Comparison of ENCODE assay signal across 18 cellular contexts in genomic region chr1:165863346-165863745, GRCh38. TPM values are rescaled to one million over a fixed set of nuclear protein-coding genes. Genes with fewer than 3 reads are reported as not detected.
DNase-seq lines count a peak whose midpoint lies in the region; ATAC-seq and TF ChIP-seq lines count a peak whose summit lies in the region.
"Had no signal": no experiment of that assay in that cellular context is flagged by ENCODE, and none has a peak within 500 bp of the region (broad histone marks: within the 10 kb centered on the region; RNA-seq: fewer than 3 reads in every experiment).

No MANE protein-coding gene starts in this region.

- no peak overlapping the region for H2BK12ac ChIP-seq in mesenchymal stem cell (ENCODE audit: low read length in 2 of 2)

- POLR2A ChIA-PET in A673 (lab: Charles Lee; ENCODE audit: low non-redundant PET): interaction anchor here (0.6 kb wide), 1 partner anchor 10 kb away, joined by 3 read pairs; no protein-coding TSS in a partner anchor

- H3K4me2 ChIP-seq in mesenchymal stem cell (ENCODE audit: low read length, poor library complexity, severe bottlenecking): no peak overlapping the region

- no peak for DNase-seq in A673 (ENCODE audit: low spot score)
- no peak for DNase-seq in HL-60 (ENCODE audit: low read depth in 1 of 2, low spot score in 1 of 2)
- peak; percentile 36 for DNase-seq in adipocyte (ENCODE audit: low read depth)
- no peak for DNase-seq in mesenchymal stem cell
- DNase-seq in SW 1271 (lab: John Stamatoyannopoulos, UW): no peak
- DNase-seq in D341Med (ENCODE audit: low spot score): no peak
- DNase-seq: H7, KG1, NCI-H1105 treated with DMSO at 0.1 percent for 48 hours, NCI-H1694, NCI-H2081, NCI-H2171 treated with DMSO at 0.1 percent for 48 hours, NCI-H524 treated with DMSO at 0.1 percent for 48 hours, NCI-H82 had no signal

- intact Hi-C loops in A673 (cut with micrococcal nuclease; ENCODE audit: unreplicated experiment): loop anchor here (10.0 kb wide), 1 partner anchor 59 kb away; no protein-coding TSS in a partner anchor

- no peaks in the 10 kb centered on the region for H3K27me3 ChIP-seq in A673 (replicated peaks; ENCODE audit: insufficient read depth, low read depth, low read length, poor library complexity)
- H3K27me3 ChIP-seq in HL-60 (ENCODE audit: insufficient read depth, poor library complexity, severe bottlenecking): no peaks in the 10 kb centered on the region
- no peaks in the 10 kb centered on the region for H3K27me3 ChIP-seq in adipocyte (replicated peaks; ENCODE audit: control insufficient read depth, insufficient read depth, low read length)
- H3K27me3 ChIP-seq in mesenchymal stem cell (ENCODE audit: control insufficient read depth in 1 of 2, insufficient read depth in 1 of 2, low read length in 2 of 2): no peaks in the 10 kb centered on the region
- H3K27me3 ChIP-seq: SJSA1 had no signal

- ATAC-seq in GM21717 (IDR thresholded peaks at IDR 0.05; ENCODE audit: unreplicated experiment) (no peak), GM19023 (IDR thresholded peaks at IDR 0.05; ENCODE audit: unreplicated experiment) (no peak)
- ATAC-seq: Right ventricle myocardium inferior had no signal

- H4K91ac ChIP-seq in mesenchymal stem cell (ENCODE audit: low read length): no peak overlapping the region

- peak overlapping the region; percentile 76 for H2AK5ac ChIP-seq in mesenchymal stem cell (ENCODE audit: low read length, severe bottlenecking)

- H3K18ac ChIP-seq in mesenchymal stem cell (ENCODE audit: low read depth in 1 of 2, low read length in 2 of 2): no peak overlapping the region

- H2BK15ac ChIP-seq in mesenchymal stem cell (ENCODE audit: low read depth, poor library complexity, severe bottlenecking): no peak overlapping the region

- WGBS in mesenchymal stem cell: 96% methylated on average over 2 of the region's 2 CpGs

- no peak overlapping the region for H3K14ac ChIP-seq in mesenchymal stem cell (ENCODE audit: low read length in 2 of 2)

- no peak overlapping the region for H3K23ac ChIP-seq in mesenchymal stem cell (ENCODE audit: low read length in 2 of 2)

- H3K9me3 ChIP-seq in A673 (ENCODE audit: low read depth, low read length, poor library complexity, severe bottlenecking) (no peaks in the 10 kb centered on the region), adipocyte (ENCODE audit: control insufficient read depth, low read length) (no peaks in the 10 kb centered on the region), mesenchymal stem cell (ENCODE audit: control insufficient read depth, low read length) (no peaks in the 10 kb centered on the region)
- H3K9me3 ChIP-seq: SJSA1 had no signal

- TF ChIP-seq CTCF in A673 (conservative IDR thresholded peaks at IDR 0.05; ENCODE audit: low read depth, low read length) (no peak), HL-60 (IDR thresholded peaks at IDR 0.05; ENCODE audit: insufficient read depth, low read length) (no peak)

- no peak overlapping the region for H2BK120ac ChIP-seq in mesenchymal stem cell (ENCODE audit: low read depth, low read length)

- H3K4me3 ChIP-seq in A673 (ENCODE audit: low read depth, low read length, poor library complexity, severe bottlenecking) (no peak overlapping the region), HL-60 (replicated peaks; ENCODE audit: insufficient read depth, low read length) (no peak overlapping the region), adipocyte (ENCODE audit: low read length) (no peak overlapping the region), mesenchymal stem cell (ENCODE audit: insufficient read depth in 1 of 2, low read depth in 1 of 2, low read length in 2 of 2) (no peak overlapping the region)
- H3K4me3 ChIP-seq: SJSA1 had no signal

- H3K36me3 ChIP-seq in A673 (ENCODE audit: insufficient read depth, low read length, poor library complexity, severe bottlenecking): no peaks in the 10 kb centered on the region
- no peaks in the 10 kb centered on the region for H3K36me3 ChIP-seq in adipocyte (ENCODE audit: control insufficient read depth, insufficient read depth, low read length, severe bottlenecking)
- peaks cover 0 to 3% of the 10 kb centered on the region in 2 experiments for H3K36me3 ChIP-seq in mesenchymal stem cell (ENCODE audit: control insufficient read depth in 1 of 2, insufficient read depth in 2 of 2, low read depth in 1 of 2, low read length in 2 of 2)
- H3K36me3 ChIP-seq: SJSA1 had no signal

- peak overlapping the region; percentile 4 for H3K27ac ChIP-seq in A673 (ENCODE audit: low read depth, low read length, poor library complexity, severe bottlenecking)
- H3K27ac ChIP-seq in HL-60 (replicated peaks): peak overlapping the region; percentile 4; the same call in 1 of the 2 replicates
- no peak overlapping the region for H3K27ac ChIP-seq in mesenchymal stem cell (ENCODE audit: low read length, poor library complexity, severe bottlenecking)
- H3K27ac ChIP-seq: SJSA1 had no signal

- BruUV-seq in A673 (replicated peaks; lab: Mats Ljungman, UMichigan): no TSS peak

- H3K9ac ChIP-seq in adipocyte (ENCODE audit: low read length) (no peak overlapping the region), mesenchymal stem cell (ENCODE audit: low read length) (no peak overlapping the region)

- CTCF ChIA-PET in A673 (lab: Charles Lee): no interaction called here

- no peak overlapping the region for H2AFZ ChIP-seq in mesenchymal stem cell (ENCODE audit: low read depth, low read length)

- H4K8ac ChIP-seq in mesenchymal stem cell (ENCODE audit: low read length): no peak overlapping the region

- H2BK5ac ChIP-seq in mesenchymal stem cell (ENCODE audit: low read depth, low read length, poor library complexity, severe bottlenecking): no peak overlapping the region

- H3K4me1 ChIP-seq in A673 (ENCODE audit: insufficient read depth, low read length, poor library complexity, severe bottlenecking): peaks cover 17% of the 10 kb centered on the region
- H3K4me1 ChIP-seq in adipocyte (ENCODE audit: control insufficient read depth, insufficient read depth, low read length): peaks cover 7% of the 10 kb centered on the region
- H3K4me1 ChIP-seq in mesenchymal stem cell (ENCODE audit: control insufficient read depth, insufficient read depth, low read depth, low read length): peaks cover 9% of the 10 kb centered on the region
- H3K4me1 ChIP-seq: SJSA1 had no signal

- H3K4ac ChIP-seq in mesenchymal stem cell (ENCODE audit: low read depth in 1 of 2, low read length in 2 of 2): no peak overlapping the region

- H3K79me1 ChIP-seq in mesenchymal stem cell (replicated peaks; ENCODE audit: low read length, poor library complexity, severe bottlenecking): peaks cover 14% of the 10 kb centered on the region

RNA-seq across cellular contexts. Expression of gene UCK2, which starts 35.9 kb away (rescaled TPM):
- 78.7 and 84.2 TPM in 2 replicates for total RNA-seq in A673 (2021)
- polyA plus RNA-seq in mesenchymal stem cell (2013, experiment 1 of 2): 43.9 TPM
- 45.6 TPM for polyA plus RNA-seq in mesenchymal stem cell (2013, experiment 2 of 2)
